In genomic region chr18:54529444-54529843, GRCh38 we compare ENCODE assay signal across 20 cellular contexts.
"Had no signal": no experiment of that assay in that cellular context is flagged by ENCODE, and none has a peak within 500 bp of the region (broad histone marks: within the 10 kb centered on the region; RNA-seq: fewer than 3 reads in every experiment).

No MANE protein-coding gene starts in this region.

- H3K36me3 Mint-ChIP-seq: activated naive CD4-positive, alpha-beta T cell treated with anti-CD3 and anti-CD28 coated beads, Interleukin-2, amount 10 ng/mL, durations not matched to agents 7 days and 5 days; brain; mesothelial cell of epicardium; natural killer cell treated with Interleukin-12 subunit alpha and Interleukin-12 subunit beta and Interleukin-15 and Interleukin-18, amount 100 ng/mL, for 72 hours; stimulated activated naive B cell treated with anti-CD40 and anti-IgM and Interleukin-4, amounts not matched to agents 10 μg/mL and 1 μg/mL and 100 μg/mL, for 72 hours had no signal

- H3K27ac Mint-ChIP-seq: activated CD8-positive, alpha-beta T cell treated with anti-CD3 and anti-CD28 coated beads for 36 hours; activated naive CD4-positive, alpha-beta T cell treated with anti-CD3 and anti-CD28 coated beads, Interleukin-2, amount 10 ng/mL, durations not matched to agents 7 days and 5 days; activated naive CD8-positive, alpha-beta T cell treated with anti-CD3 and anti-CD28 coated beads, Interleukin-2, amount 50 U/mL, for 24 hours; activated T-cell treated with anti-CD3 and anti-CD28 coated beads, Interleukin-2, amount 50 U/mL, for 24 hours; activated T-helper 2 cell treated with anti-CD3 and anti-CD28 coated beads, Interferon-gamma antibody, Interleukin-2, Interleukin-4, amounts not matched to agents 10 μg/mL and 5 μg/mL and 100 μg/mL, durations not matched to agents 14 hours and 24 hours and 36 hours; brain; effector memory CD8-positive, alpha-beta T cell; mesothelial cell of epicardium; natural killer cell treated with Interleukin-12 subunit alpha and Interleukin-12 subunit beta and Interleukin-15 and Interleukin-18, amount 100 ng/mL, for 72 hours; stimulated activated naive B cell treated with anti-CD40 and anti-IgM and Interleukin-4, amounts not matched to agents 10 μg/mL and 1 μg/mL and 100 μg/mL, for 72 hours had no signal

- H3K27ac ChIP-seq: spleen, upper lobe of right lung had no signal

- H3K9me3 Mint-ChIP-seq: activated CD8-positive, alpha-beta T cell treated with anti-CD3 and anti-CD28 coated beads for 36 hours; activated naive CD4-positive, alpha-beta T cell treated with anti-CD3 and anti-CD28 coated beads, Interleukin-2, amount 10 ng/mL, durations not matched to agents 7 days and 5 days; activated T-cell treated with anti-CD3 and anti-CD28 coated beads, Interleukin-2, amount 50 U/mL, for 24 hours; activated T-helper 2 cell treated with anti-CD3 and anti-CD28 coated beads, Interferon-gamma antibody, Interleukin-2, Interleukin-4, amounts not matched to agents 10 μg/mL and 5 μg/mL and 100 μg/mL, durations not matched to agents 14 hours and 24 hours and 36 hours; brain; stimulated activated naive B cell treated with anti-CD40 and anti-IgM and Interleukin-4, amounts not matched to agents 10 μg/mL and 1 μg/mL and 100 μg/mL, for 72 hours had no signal

- H3K4me1 ChIP-seq: spleen, upper lobe of right lung had no signal

- H3K9me3 ChIP-seq: upper lobe of right lung had no signal

- H3K27me3 Mint-ChIP-seq: activated naive CD4-positive, alpha-beta T cell treated with anti-CD3 and anti-CD28 coated beads, Interleukin-2, amount 10 ng/mL, durations not matched to agents 7 days and 5 days had no signal

- H3K36me3 ChIP-seq: spleen, upper lobe of right lung had no signal

- DNase-seq: activated CD4-positive, alpha-beta T cell treated with anti-CD3 and anti-CD28 coated beads for 4 hours; activated CD8-positive, alpha-beta T cell treated with anti-CD3 and anti-CD28 coated beads for 36 hours; activated naive CD4-positive, alpha-beta T cell treated with anti-CD3 and anti-CD28 coated beads, Interleukin-2, amount 10 ng/mL, durations not matched to agents 7 days and 5 days; activated naive CD8-positive, alpha-beta T cell treated with anti-CD3 and anti-CD28 coated beads, Interleukin-2, amount 50 U/mL, for 24 hours; activated T-cell treated with anti-CD3 and anti-CD28 coated beads, Interleukin-2, amount 50 U/mL, for 24 hours; anterior cingulate cortex; caudate nucleus; effector memory CD8-positive, alpha-beta T cell; islet precursor cell; left colon; spleen; stimulated activated CD4-positive, alpha-beta T cell treated with anti-CD3 and anti-CD28 coated beads, Interleukin-4, amount 100 ng/mL, for 4 hours; stimulated activated naive B cell treated with anti-CD40 and anti-IgM and Interleukin-4, amounts not matched to agents 10 μg/mL and 1 μg/mL and 100 μg/mL, for 72 hours; T-helper 2 cell; upper lobe of right lung had no signal

- H3K4me1 Mint-ChIP-seq: activated naive CD4-positive, alpha-beta T cell treated with anti-CD3 and anti-CD28 coated beads, Interleukin-2, amount 10 ng/mL, durations not matched to agents 7 days and 5 days; activated naive CD8-positive, alpha-beta T cell treated with anti-CD3 and anti-CD28 coated beads, Interleukin-2, amount 50 U/mL, for 24 hours; brain had no signal

- H3K27me3 ChIP-seq: spleen, upper lobe of right lung had no signal

- ATAC-seq: activated CD8-positive, alpha-beta T cell treated with anti-CD3 and anti-CD28 coated beads for 36 hours; activated naive CD8-positive, alpha-beta T cell treated with anti-CD3 and anti-CD28 coated beads, Interleukin-2, amount 50 U/mL, for 24 hours; effector memory CD8-positive, alpha-beta T cell; left colon; natural killer cell treated with Interleukin-12 subunit alpha and Interleukin-12 subunit beta and Interleukin-15 and Interleukin-18, amount 100 ng/mL, for 72 hours; stimulated activated naive B cell treated with anti-CD40 and anti-IgM and Interleukin-4, amounts not matched to agents 10 μg/mL and 1 μg/mL and 100 μg/mL, for 72 hours; upper lobe of right lung had no signal

- H3K4me3 ChIP-seq: lung, spleen, upper lobe of right lung had no signal

- H3K4me3 Mint-ChIP-seq: activated CD8-positive, alpha-beta T cell treated with anti-CD3 and anti-CD28 coated beads for 36 hours; activated naive CD4-positive, alpha-beta T cell treated with anti-CD3 and anti-CD28 coated beads, Interleukin-2, amount 10 ng/mL, durations not matched to agents 7 days and 5 days; activated naive CD8-positive, alpha-beta T cell treated with anti-CD3 and anti-CD28 coated beads, Interleukin-2, amount 50 U/mL, for 24 hours; activated T-cell treated with anti-CD3 and anti-CD28 coated beads, Interleukin-2, amount 50 U/mL, for 24 hours; brain; effector memory CD8-positive, alpha-beta T cell; mesothelial cell of epicardium; natural killer cell treated with Interleukin-12 subunit alpha and Interleukin-12 subunit beta and Interleukin-15 and Interleukin-18, amount 100 ng/mL, for 72 hours; stimulated activated naive B cell treated with anti-CD40 and anti-IgM and Interleukin-4, amounts not matched to agents 10 μg/mL and 1 μg/mL and 100 μg/mL, for 72 hours had no signal
